In genomic region chr7:97770845-97771244, GRCh38 we compare ENCODE assay signal across 31 cellular contexts. TPM values are rescaled to one million over a fixed set of nuclear protein-coding genes. Genes with fewer than 3 reads are reported as not detected.
DNase-seq lines count a peak whose midpoint lies in the region; ATAC-seq, FAIRE-seq and TF ChIP-seq lines count a peak whose summit lies in the region.
"Had no signal": no experiment of that assay in that cellular context is flagged by ENCODE, and none has a peak within 500 bp of the region (broad histone marks: within the 10 kb centered on the region; RNA-seq: fewer than 3 reads in every experiment).

No MANE protein-coding gene starts in this region.

- TF ChIP-seq CTCF in VCaP (conservative IDR thresholded peaks at IDR 0.05) = no peak

- DNase-seq in NCI-H2107 (lab: John Stamatoyannopoulos, UW) = peak; percentile 19
- DNase-seq in NCI-H2107 treated with DMSO at 0.1 percent for 48 hours (lab: John Stamatoyannopoulos, UW; ENCODE audit: unreplicated experiment) = no peak
- DNase-seq in NCI-H460 (ENCODE audit: extremely low read depth, low read depth) = peak; percentile 36
- no peak for DNase-seq in urothelium cell line (ENCODE audit: low spot score)
- DNase-seq in AML-193 (lab: John Stamatoyannopoulos, UW) = no peak
- no peak for DNase-seq in midbrain (lab: John Stamatoyannopoulos, UW)
- DNase-seq: 8988T; activated CD4-positive, alpha-beta T cell treated with anti-CD3 and anti-CD28 coated beads, Interleukin-2, amount 50 U/mL, for 1 hour; activated naive CD4-positive, alpha-beta T cell treated with Interleukin-2 at 50 U/mL for 16 hours; activated T-cell treated with anti-CD3 and anti-CD28 coated beads, Interleukin-2, amount 50 U/mL, for 4 hours; adrenal gland; CD4-positive, alpha-beta T cell; GF-D8; HFFc6; left ventricle myocardium inferior; naive thymus-derived CD8-positive, alpha-beta T cell; NCI-H1092 treated with DMSO at 0.1 percent for 48 hours; NCI-H1930; NCI-H2227 treated with DMSO at 0.1 percent for 48 hours; NCI-H774; Right ventricle myocardium superior; stimulated activated naive CD8-positive, alpha-beta T cell treated with anti-CD3 and anti-CD28 coated beads, Interleukin-15, Interleukin-2, amounts not matched to agents 100 U/mL and 50 U/mL, for 24 hours; T-helper 9 cell; testis; uterus had no signal

- H3K27ac ChIP-seq in VCaP = peak overlapping the region; percentile 88
- H3K27ac ChIP-seq: adrenal gland, HL-60, left ventricle myocardium inferior, testis, uterus had no signal

- FAIRE-seq in urothelium cell line (lab: Jason Lieb, UNC) = peak; percentile 81
- FAIRE-seq: HepG2, islet of Langerhans had no signal

- ATAC-seq in GM21737 (IDR thresholded peaks at IDR 0.05; ENCODE audit: unreplicated experiment) = no peak
- ATAC-seq: activated T-cell treated with anti-CD3 and anti-CD28 coated beads, Interleukin-2, amount 50 U/mL, for 4 hours; HepG2; naive thymus-derived CD8-positive, alpha-beta T cell; stimulated activated naive CD8-positive, alpha-beta T cell treated with anti-CD3 and anti-CD28 coated beads, Interleukin-15, Interleukin-2, amounts not matched to agents 100 U/mL and 50 U/mL, for 24 hours had no signal

RNA-seq across cellular contexts. Expression of gene TAC1, which starts 39.0 kb away (rescaled TPM):
- total RNA-seq in NCI-H460 (2014; rRNA removed; shearing (Covaris generic)) = not detected in 2 replicates
- polyA plus RNA-seq in NCI-H460 (2014; cell fraction: nucleus; rRNA removed) = not detected in 2 replicates
- total RNA-seq: CD4-positive, alpha-beta T cell; chondrocyte; HepG2; HFFc6; left ventricle myocardium inferior; naive thymus-derived CD8-positive, alpha-beta T cell; Right ventricle myocardium superior had no signal
- polyA plus RNA-seq: HepG2; naive thymus-derived CD8-positive, alpha-beta T cell had no signal

Comparison
In these comparisons a context has a peak if more than half of its experiments do, and no peak if none do; other contexts are left out.
1. DNase-seq: peak in NCI-H2107 (single experiment) and NCI-H460 (single experiment); none in NCI-H2107 treated with DMSO at 0.1 percent for 48 hours (single experiment), urothelium cell line (single experiment), AML-193 (0 of 2) and midbrain (single experiment).